20 cellular contexts compared by ENCODE assay signal in genomic region chr15:62547584-62547983, GRCh38.
DNase-seq lines count a peak whose midpoint lies in the region; ATAC-seq lines count a peak whose summit lies in the region.
"Had no signal": no experiment of that assay in that cellular context is flagged by ENCODE, and none has a peak within 500 bp of the region (broad histone marks: within the 10 kb centered on the region; RNA-seq: fewer than 3 reads in every experiment).

No MANE protein-coding gene starts in this region.

- H2AK5ac ChIP-seq in mesenchymal stem cell (ENCODE audit: low read length, severe bottlenecking): no peak overlapping the region

- no peak for ATAC-seq in GM18907 (IDR thresholded peaks at IDR 0.05; ENCODE audit: unreplicated experiment)

- H3K4ac ChIP-seq in mesenchymal stem cell (ENCODE audit: low read depth in 1 of 2, low read length in 2 of 2): no peak overlapping the region

- peaks cover 18% of the 10 kb centered on the region for H3K79me1 ChIP-seq in mesenchymal stem cell (replicated peaks; ENCODE audit: low read length, poor library complexity, severe bottlenecking)

- H3K4me1 ChIP-seq in skeletal muscle tissue (ENCODE audit: control insufficient read depth in 3 of 3, insufficient read depth in 3 of 3, low read length in 3 of 3): peaks cover 29 to 46% (median 37%) of the 10 kb centered on the region in 3 donors
- H3K4me1 ChIP-seq in mesenchymal stem cell (ENCODE audit: control insufficient read depth, insufficient read depth, low read depth, low read length): peaks cover 3% of the 10 kb centered on the region

- H2BK5ac ChIP-seq in mesenchymal stem cell (ENCODE audit: low read depth, low read length, poor library complexity, severe bottlenecking): no peak overlapping the region

- no peak overlapping the region for H2BK12ac ChIP-seq in mesenchymal stem cell (ENCODE audit: low read length in 2 of 2)

- H3K9ac ChIP-seq in skeletal muscle tissue (ENCODE audit: low read depth in 1 of 3, low read length in 3 of 3) (peak overlapping the region in 1 of 3 donors; percentile 18), mesenchymal stem cell (ENCODE audit: low read length) (no peak overlapping the region)
- H3K9ac ChIP-seq: KMS-11 had no signal

- H3K4me3 ChIP-seq in skeletal muscle tissue (ENCODE audit: low read length in 3 of 3) (peak overlapping the region in 1 of 3 donors; percentile 46), mesenchymal stem cell (ENCODE audit: insufficient read depth in 1 of 2, low read depth in 1 of 2, low read length in 2 of 2) (no peak overlapping the region)
- H3K4me3 ChIP-seq: PC-9 had no signal

- H4K91ac ChIP-seq in mesenchymal stem cell (ENCODE audit: low read length): no peak overlapping the region

- H3K36me3 ChIP-seq in skeletal muscle tissue (ENCODE audit: control insufficient read depth in 3 of 3, insufficient read depth in 3 of 3, low read length in 3 of 3) (no peaks in the 10 kb centered on the region), mesenchymal stem cell (ENCODE audit: control insufficient read depth in 1 of 2, insufficient read depth in 2 of 2, low read depth in 1 of 2, low read length in 2 of 2) (peaks cover 0 to 3% of the 10 kb centered on the region in 2 experiments)
- H3K36me3 ChIP-seq: BE2C had no signal

- H3K9me3 ChIP-seq in skeletal muscle tissue (ENCODE audit: control insufficient read depth in 3 of 3, low read length in 3 of 3) (no peaks in the 10 kb centered on the region), mesenchymal stem cell (ENCODE audit: control insufficient read depth, low read length) (no peaks in the 10 kb centered on the region)
- H3K9me3 ChIP-seq: BE2C had no signal

- no peak overlapping the region for H2BK120ac ChIP-seq in mesenchymal stem cell (ENCODE audit: low read depth, low read length)

- H3K14ac ChIP-seq in mesenchymal stem cell (ENCODE audit: low read length in 2 of 2): no peak overlapping the region

- H3K27me3 ChIP-seq in skeletal muscle tissue (ENCODE audit: control insufficient read depth in 3 of 3, insufficient read depth in 3 of 3, low read length in 3 of 3) (no peaks in the 10 kb centered on the region), mesenchymal stem cell (ENCODE audit: control insufficient read depth in 1 of 2, insufficient read depth in 1 of 2, low read length in 2 of 2) (no peaks in the 10 kb centered on the region)
- H3K27me3 ChIP-seq: BE2C had no signal

- DNase-seq in GM03348 (ENCODE audit: low spot score): peak; percentile 22
- DNase-seq in fibroblast of gingiva (ENCODE audit: low read depth): peak; percentile 47
- peak; percentile 76 for DNase-seq in myocyte (ENCODE audit: low read depth)
- no peak for DNase-seq in inferior parietal cortex (ENCODE audit: extremely low spot score)
- no peak for DNase-seq in mesenchymal stem cell
- DNase-seq in stimulated activated CD4-positive, alpha-beta T cell treated with anti-CD3 and anti-CD28 coated beads, Interleukin-12 subunit alpha, Interleukin-12 subunit beta, amount 100 ng/mL, for 4 hours: no peak
- DNase-seq: BE2C; CD4-positive, CD25-positive, alpha-beta regulatory T cell; COR-L47; DMS 273 treated with DMSO at 0.1 percent for 48 hours; DND-41; H9; NCI-H1417 treated with DMSO at 0.1 percent for 48 hours; NCI-H187 treated with DMSO at 0.1 percent for 48 hours; NCI-H226; NCI-H524 treated with DMSO at 0.1 percent for 48 hours; PC-9 had no signal

- no peak overlapping the region for H4K8ac ChIP-seq in mesenchymal stem cell (ENCODE audit: low read length)

- no peak overlapping the region for H2BK15ac ChIP-seq in mesenchymal stem cell (ENCODE audit: low read depth, poor library complexity, severe bottlenecking)

- H3K4me2 ChIP-seq in mesenchymal stem cell (ENCODE audit: low read length, poor library complexity, severe bottlenecking): no peak overlapping the region
- H3K4me2 ChIP-seq: KMS-11, PC-9 had no signal

- no peak overlapping the region for H3K18ac ChIP-seq in mesenchymal stem cell (ENCODE audit: low read depth in 1 of 2, low read length in 2 of 2)

- H3K23ac ChIP-seq in mesenchymal stem cell (ENCODE audit: low read length in 2 of 2): no peak overlapping the region

- H3K27ac ChIP-seq in skeletal muscle tissue (ENCODE audit: low read depth, low read length) (peak overlapping the region; percentile 67), mesenchymal stem cell (ENCODE audit: low read length, poor library complexity, severe bottlenecking) (no peak overlapping the region)
- H3K27ac ChIP-seq: KMS-11, PC-9 had no signal

- H2AFZ ChIP-seq in mesenchymal stem cell (ENCODE audit: low read depth, low read length): no peak overlapping the region
- H2AFZ ChIP-seq: PC-9 had no signal

- 88% methylated on average over 3 of the region's 3 CpGs for WGBS in mesenchymal stem cell

Comparison
In these comparisons a context has a peak if more than half of its experiments do, and no peak if none do; other contexts are left out.
1. DNase-seq: peak in GM03348 (single experiment), fibroblast of gingiva (single experiment) and myocyte (single experiment); none in inferior parietal cortex (single experiment), mesenchymal stem cell (single experiment) and stimulated activated CD4-positive, alpha-beta T cell treated with anti-CD3 and anti-CD28 coated beads, Interleukin-12 subunit alpha, Interleukin-12 subunit beta, amount 100 ng/mL, for 4 hours (single experiment).